Comparison of ENCODE assay signal across 11 cellular contexts in the genomic region with DNA sequence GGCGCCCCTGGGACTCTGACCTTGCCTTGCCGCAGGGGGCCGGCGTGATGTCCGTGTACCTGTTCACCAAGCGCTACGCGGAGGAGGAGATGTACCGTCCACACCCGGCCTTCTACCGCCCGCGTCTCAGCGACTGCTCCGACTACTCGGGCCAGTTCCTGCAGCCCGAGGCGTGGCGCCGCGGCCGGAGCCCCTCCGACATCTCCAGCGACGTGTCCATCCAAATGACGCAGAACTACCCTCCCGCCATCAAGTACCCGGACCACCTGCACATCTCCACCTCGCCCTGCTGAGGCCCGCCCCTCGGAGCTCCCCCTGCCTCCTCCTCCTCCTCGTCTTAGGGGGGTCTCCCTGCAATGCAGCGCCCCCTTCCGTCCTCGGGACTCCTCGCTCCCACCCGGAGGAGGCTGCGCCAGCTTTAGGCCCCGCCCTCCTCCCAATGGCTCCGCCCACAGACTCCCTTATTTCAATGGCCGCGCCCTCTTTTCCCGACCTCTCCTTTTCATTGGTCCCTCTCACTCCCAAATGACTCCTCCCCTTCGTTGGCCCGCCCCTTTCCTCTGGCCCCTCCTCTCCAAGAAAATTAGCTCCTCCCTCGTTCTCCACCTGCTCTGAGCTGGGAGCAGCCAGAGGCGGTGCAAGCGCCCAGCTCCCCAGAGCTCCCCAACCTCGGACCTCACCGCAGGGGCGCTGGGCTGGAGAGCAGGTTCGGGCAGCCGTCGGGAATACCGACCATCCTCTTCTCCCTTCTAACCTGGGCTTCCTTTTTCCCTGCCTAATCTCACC. TPM values are rescaled to one million over a fixed set of nuclear protein-coding genes. Genes with fewer than 3 reads are reported as not detected.
DNase-seq lines count a peak whose midpoint lies in the region; ATAC-seq and TF ChIP-seq lines count a peak whose summit lies in the region.
"Had no signal": no experiment of that assay in that cellular context is flagged by ENCODE, and none has a peak within 500 bp of the region (broad histone marks: within the 10 kb centered on the region; RNA-seq: fewer than 3 reads in every experiment).

No MANE protein-coding gene starts in this region.

- no peak for TF ChIP-seq POLR2A in suprapubic skin (IDR thresholded peaks at IDR 0.05)

- intact Hi-C loops in left ventricle myocardium inferior (cut with micrococcal nuclease), result no loop called here

- H3K27ac ChIP-seq in HEK293 (ENCODE audit: extremely low read depth, low read depth, low read length) (no peak overlapping the region), smooth muscle cell (ENCODE audit: low read depth) (no peak overlapping the region), suprapubic skin (no peak overlapping the region), left ventricle myocardium inferior (replicated peaks) (no peak overlapping the region)

- TF ChIP-seq EP300 in suprapubic skin (IDR thresholded peaks at IDR 0.05), result no peak

- WGBS in smooth muscle cell (ENCODE audit: low lambda C conversion rate), result 12% methylated on average over 32 of the region's 55 CpGs
- WGBS in suprapubic skin, result 5% methylated on average over 32 of the region's 55 CpGs

- H3K4me3 ChIP-seq in HEK293 (ENCODE audit: low read depth, low read length), result no peak overlapping the region; the same call in 1 of the 2 replicates
- H3K4me3 ChIP-seq in smooth muscle cell, result no peak overlapping the region
- H3K4me3 ChIP-seq in suprapubic skin, result no peak overlapping the region
- H3K4me3 ChIP-seq in left ventricle myocardium inferior, result no peak overlapping the region

- H4K20me1 ChIP-seq in smooth muscle cell (ENCODE audit: low read depth), result no peaks in the 10 kb centered on the region

- no peaks in the 10 kb centered on the region for H3K9me3 Mint-ChIP-seq in activated naive CD8-positive, alpha-beta T cell treated with anti-CD3 and anti-CD28 coated beads for 36 hours

- no peaks in the 10 kb centered on the region for H3F3A ChIP-seq in smooth muscle cell (ENCODE audit: low read depth)

- H3K36me3 ChIP-seq in HEK293 (ENCODE audit: control insufficient read depth in 2 of 2, insufficient read depth in 1 of 2, low read length in 2 of 2) (no peaks in the 10 kb centered on the region), smooth muscle cell (ENCODE audit: low read depth) (no peaks in the 10 kb centered on the region), suprapubic skin (no peaks in the 10 kb centered on the region), left ventricle myocardium inferior (no peaks in the 10 kb centered on the region)

- no peak overlapping the region for H2AFZ ChIP-seq in smooth muscle cell (ENCODE audit: low read depth)

- no peaks in the 10 kb centered on the region for H3K4me1 ChIP-seq in HEK293 (ENCODE audit: control insufficient read depth, insufficient read depth, low read length)
- no peaks in the 10 kb centered on the region for H3K4me1 ChIP-seq in smooth muscle cell (ENCODE audit: low read depth)
- no peaks in the 10 kb centered on the region for H3K4me1 ChIP-seq in suprapubic skin
- no peaks in the 10 kb centered on the region for H3K4me1 ChIP-seq in left ventricle myocardium inferior

- H3K9me3 ChIP-seq in HEK293 (ENCODE audit: control insufficient read depth, insufficient read depth, low read depth, low read length) (no peaks in the 10 kb centered on the region), smooth muscle cell (replicated peaks; ENCODE audit: low read depth) (no peaks in the 10 kb centered on the region), suprapubic skin (no peaks in the 10 kb centered on the region), left ventricle myocardium inferior (replicated peaks) (peaks cover 10% of the 10 kb centered on the region)

- H3K9ac ChIP-seq in smooth muscle cell (ENCODE audit: low read depth), result no peak overlapping the region

- H3K79me2 ChIP-seq in smooth muscle cell (ENCODE audit: low read depth), result no peaks in the 10 kb centered on the region

- H3K36me3 Mint-ChIP-seq in activated naive CD8-positive, alpha-beta T cell treated with anti-CD3 and anti-CD28 coated beads for 36 hours, result peaks cover 2% of the 10 kb centered on the region

- H3K27me3 ChIP-seq in smooth muscle cell (ENCODE audit: low read depth) (peaks cover 35% of the 10 kb centered on the region), suprapubic skin (peaks cover 66% of the 10 kb centered on the region), left ventricle myocardium inferior (ENCODE audit: low read depth) (peaks cover 97% of the 10 kb centered on the region)

- ATAC-seq in HG02938 (IDR thresholded peaks at IDR 0.05; ENCODE audit: unreplicated experiment), result no peak

- H3K27ac Mint-ChIP-seq in activated naive CD8-positive, alpha-beta T cell treated with anti-CD3 and anti-CD28 coated beads for 36 hours, result no peak overlapping the region
- H3K27ac Mint-ChIP-seq: memory B cell had no signal

- CTCF ChIA-PET in HEK293 (lab: Yijun Ruan, JAX), result interaction anchor here (0.7 to 1.9 kb wide), 6 partner anchors 9 to 89 kb away, joined by 3 to 6 read pairs (median 4); no protein-coding TSS in a partner anchor

- POLR2A ChIA-PET in HEK293 (lab: Yijun Ruan, JAX), result interaction anchor here (0.9 kb wide), 1 partner anchor 75 kb away, joined by 3 read pairs; no protein-coding TSS in a partner anchor

- DNase-seq in Daoy (ENCODE audit: low read depth) (peak; percentile 67), iPS-NIHi7 (ENCODE audit: extremely low spot score) (peak; percentile 98), smooth muscle cell (lab: John Stamatoyannopoulos, UW; ENCODE audit: unreplicated experiment) (no peak), suprapubic skin (ENCODE audit: low spot score in 2 of 2) (no peak), left ventricle myocardium inferior (no peak)
- peak; percentile 21 for DNase-seq in activated naive CD8-positive, alpha-beta T cell treated with anti-CD3 and anti-CD28 coated beads for 36 hours
- DNase-seq: NCI-H1417 treated with DMSO at 0.1 percent for 48 hours had no signal

- no peak for TF ChIP-seq CTCF in HEK293 (tag by site-specific recombination; IDR thresholded peaks at IDR 0.05)
- no peak for TF ChIP-seq CTCF in smooth muscle cell (IDR thresholded peaks at IDR 0.05; ENCODE audit: borderline replicate concordance, insufficient read depth, poor library complexity, severe bottlenecking)
- no peak for TF ChIP-seq CTCF in suprapubic skin (IDR thresholded peaks at IDR 0.05)
- TF ChIP-seq CTCF in left ventricle myocardium inferior (IDR thresholded peaks at IDR 0.05; ENCODE audit: borderline replicate concordance), result no peak

- no peak overlapping the region for H3K4me2 ChIP-seq in smooth muscle cell

- peaks cover 68% of the 10 kb centered on the region for H3K27me3 Mint-ChIP-seq in activated naive CD8-positive, alpha-beta T cell treated with anti-CD3 and anti-CD28 coated beads for 36 hours

- no peak overlapping the region for H3K4me3 Mint-ChIP-seq in activated naive CD8-positive, alpha-beta T cell treated with anti-CD3 and anti-CD28 coated beads for 36 hours
- H3K4me3 Mint-ChIP-seq: memory B cell had no signal

- H3K4me1 Mint-ChIP-seq in activated naive CD8-positive, alpha-beta T cell treated with anti-CD3 and anti-CD28 coated beads for 36 hours, result no peaks in the 10 kb centered on the region

TF ChIP-seq in HEK293, 187 proteins besides CTCF, POLR2A, EP300 and RAD21 (continues in another document):
- TF ChIP-seq ZNF792 (tag by site-specific recombination; IDR thresholded peaks at IDR 0.05), result no peak
- TF ChIP-seq, protein P1, sequence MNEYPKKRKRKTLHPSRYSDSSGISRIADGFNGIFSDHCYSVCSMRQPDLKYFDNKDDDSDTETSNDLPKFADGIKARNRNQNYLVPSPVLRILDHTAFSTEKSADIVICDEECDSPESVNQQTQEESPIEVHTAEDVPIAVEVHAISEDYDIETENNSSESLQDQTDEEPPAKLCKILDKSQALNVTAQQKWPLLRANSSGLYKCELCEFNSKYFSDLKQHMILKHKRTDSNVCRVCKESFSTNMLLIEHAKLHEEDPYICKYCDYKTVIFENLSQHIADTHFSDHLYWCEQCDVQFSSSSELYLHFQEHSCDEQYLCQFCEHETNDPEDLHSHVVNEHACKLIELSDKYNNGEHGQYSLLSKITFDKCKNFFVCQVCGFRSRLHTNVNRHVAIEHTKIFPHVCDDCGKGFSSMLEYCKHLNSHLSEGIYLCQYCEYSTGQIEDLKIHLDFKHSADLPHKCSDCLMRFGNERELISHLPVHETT (tag by site-specific recombination; IDR thresholded peaks at IDR 0.05), result no peak
- no peak for TF ChIP-seq ZNF211 (tag by site-specific recombination; IDR thresholded peaks at IDR 0.05; ENCODE audit: low read depth)
- TF ChIP-seq, protein P2, sequence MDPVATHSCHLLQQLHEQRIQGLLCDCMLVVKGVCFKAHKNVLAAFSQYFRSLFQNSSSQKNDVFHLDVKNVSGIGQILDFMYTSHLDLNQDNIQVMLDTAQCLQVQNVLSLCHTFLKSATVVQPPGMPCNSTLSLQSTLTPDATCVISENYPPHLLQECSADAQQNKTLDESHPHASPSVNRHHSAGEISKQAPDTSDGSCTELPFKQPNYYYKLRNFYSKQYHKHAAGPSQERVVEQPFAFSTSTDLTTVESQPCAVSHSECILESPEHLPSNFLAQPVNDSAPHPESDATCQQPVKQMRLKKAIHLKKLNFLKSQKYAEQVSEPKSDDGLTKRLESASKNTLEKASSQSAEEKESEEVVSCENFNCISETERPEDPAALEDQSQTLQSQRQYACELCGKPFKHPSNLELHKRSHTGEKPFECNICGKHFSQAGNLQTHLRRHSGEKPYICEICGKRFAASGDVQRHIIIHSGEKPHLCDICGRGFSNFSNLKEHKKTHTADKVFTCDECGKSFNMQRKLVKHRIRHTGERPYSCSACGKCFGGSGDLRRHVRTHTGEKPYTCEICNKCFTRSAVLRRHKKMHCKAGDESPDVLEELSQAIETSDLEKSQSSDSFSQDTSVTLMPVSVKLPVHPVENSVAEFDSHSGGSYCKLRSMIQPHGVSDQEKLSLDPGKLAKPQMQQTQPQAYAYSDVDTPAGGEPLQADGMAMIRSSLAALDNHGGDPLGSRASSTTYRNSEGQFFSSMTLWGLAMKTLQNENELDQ (tag by site-specific recombination; IDR thresholded peaks at IDR 0.05; ENCODE audit: low read depth), result no peak

RNA-seq across cellular contexts. Expression of a gene that starts 20.5 kb away (rescaled TPM):
- total RNA-seq in Daoy (2014; rRNA removed; shearing (Covaris generic)), result 0.48 and 2.9 TPM in 2 replicates
- total RNA-seq in activated naive CD8-positive, alpha-beta T cell treated with anti-CD3 and anti-CD28 coated beads for 36 hours, result not detected
- 0.04 and 0.31 TPM in 2 replicates for total RNA-seq in smooth muscle cell
- 0.03 and 0.19 TPM in 2 replicates for polyA plus RNA-seq in smooth muscle cell
- under 1 TPM in 2 of 4 donors, not detected in 2; 0.08 to 0.25 TPM for total RNA-seq in suprapubic skin
- total RNA-seq in left ventricle myocardium inferior, result 0.16 TPM
- total RNA-seq: OCI-LY7 had no signal

RNA-seq across cellular contexts. Expression of a gene that starts 33.1 kb away (rescaled TPM):
- 0.29 and 0.54 TPM in 2 replicates for total RNA-seq in Daoy (2014; rRNA removed; shearing (Covaris generic))
- not detected for total RNA-seq in activated naive CD8-positive, alpha-beta T cell treated with anti-CD3 and anti-CD28 coated beads for 36 hours
- total RNA-seq in smooth muscle cell (2.3 and 6.1 TPM in 2 replicates), suprapubic skin (not detected), left ventricle myocardium inferior (not detected)
- 0.59 and 1.3 TPM in 2 replicates for polyA plus RNA-seq in smooth muscle cell
- total RNA-seq: OCI-LY7 had no signal

RNA-seq across cellular contexts. Expression of a gene that starts 49.2 kb away (rescaled TPM):
- 1.0 and 9.3 TPM in 2 replicates for total RNA-seq in Daoy (2014; rRNA removed; shearing (Covaris generic))
- not detected for total RNA-seq in activated naive CD8-positive, alpha-beta T cell treated with anti-CD3 and anti-CD28 coated beads for 36 hours
- total RNA-seq in smooth muscle cell, result 0.13 TPM in 1 of 2 replicates, not detected in the other
- not detected in 2 replicates for polyA plus RNA-seq in smooth muscle cell
- total RNA-seq in suprapubic skin, result not detected
- not detected for total RNA-seq in left ventricle myocardium inferior

Comparison
In these comparisons a context has a peak if more than half of its experiments do, and no peak if none do; other contexts are left out.
1. DNase-seq: peak in Daoy (single experiment), activated naive CD8-positive, alpha-beta T cell treated with anti-CD3 and anti-CD28 coated beads for 36 hours (single experiment) and iPS-NIHi7 (single experiment); none in smooth muscle cell (single experiment), suprapubic skin (0 of 2) and left ventricle myocardium inferior (single experiment).